In the genomic region with DNA sequence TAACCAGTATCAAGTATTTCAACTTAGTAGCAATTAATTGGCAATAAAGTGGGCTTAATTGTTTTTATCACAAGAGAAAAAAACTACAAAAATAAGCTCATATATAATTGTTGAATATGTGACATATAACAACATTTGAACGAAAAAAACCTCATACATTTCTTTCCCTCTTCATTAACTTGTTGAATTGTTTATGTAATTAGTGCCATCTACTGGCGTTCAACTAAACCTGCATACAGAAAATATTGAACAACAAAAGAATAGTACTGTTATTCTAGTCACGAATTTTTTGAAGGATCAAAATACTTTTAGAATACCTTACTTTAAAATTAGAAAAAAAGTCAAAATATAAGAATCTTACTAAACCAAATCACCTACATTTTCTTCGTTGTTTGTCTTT, we compare ENCODE assay signal across 8 cellular contexts.
DNase-seq lines count a peak whose midpoint lies in the region; ATAC-seq, FAIRE-seq and TF ChIP-seq lines count a peak whose summit lies in the region.

No MANE protein-coding gene starts in this region.

- peak; percentile 48 to 57; a peak in 4 of 5 replicates for TF ChIP-seq RAD21 in A549 (conservative IDR thresholded peaks at IDR 0.05 in 1 of 2, IDR thresholded peaks at IDR 0.05 in 1 of 2)

- no peak overlapping the region for H3K4me2 ChIP-seq in A549

- under 1% methylated on average over 4 of the region's 4 CpGs for WGBS in A549 (ENCODE audit: missing lambda C conversion rate)
- 17% methylated on average over 2 of the region's 4 CpGs; no CpG with 5 or more reads in 1 of the 2 experiments for WGBS in endodermal cell (ENCODE audit: insufficient coverage in 1 of 2, insufficient read length in 1 of 2), 2 experiments
- WGBS in psoas muscle, 3 donors, result 11 to 25% (median 14%) methylated on average over 4 of the region's 4 CpGs

- H3K36me3 ChIP-seq in endodermal cell (ENCODE audit: control insufficient read depth, insufficient read depth, low read length), result no peaks in the 10 kb centered on the region
- no peaks in the 10 kb centered on the region for H3K36me3 ChIP-seq in psoas muscle (ENCODE audit: insufficient read depth in 1 of 2, low read depth in 1 of 2)

- intact Hi-C loops in psoas muscle (cut with DNase I), result loop anchor here (5.0 to 10.0 kb wide), 4 partner anchors 394 to 624 kb away; no protein-coding TSS in a partner anchor

- no peak overlapping the region for H3K4me3 Mint-ChIP-seq in endodermal cell
- H3K4me3 Mint-ChIP-seq in stimulated activated memory B cell treated with anti-CD40 and anti-IgM and Interleukin-4, amounts not matched to agents 10 μg/mL and 1 μg/mL and 100 μg/mL, for 72 hours, result no peak overlapping the region

- no peak for TF ChIP-seq POLR2A in A549 (IDR thresholded peaks at IDR 0.05; ENCODE audit: low read length)

- no peaks in the 10 kb centered on the region for H3K4me1 Mint-ChIP-seq in endodermal cell
- no peaks in the 10 kb centered on the region for H3K4me1 Mint-ChIP-seq in stimulated activated memory B cell treated with anti-CD40 and anti-IgM and Interleukin-4, amounts not matched to agents 10 μg/mL and 1 μg/mL and 100 μg/mL, for 72 hours

- TF ChIP-seq EP300 in A549 (IDR thresholded peaks at IDR 0.05), result no peak

- peaks cover 26% of the 10 kb centered on the region for H3K9me3 Mint-ChIP-seq in endodermal cell
- no peaks in the 10 kb centered on the region for H3K9me3 Mint-ChIP-seq in stimulated activated memory B cell treated with anti-CD40 and anti-IgM and Interleukin-4, amounts not matched to agents 10 μg/mL and 1 μg/mL and 100 μg/mL, for 72 hours

- DNase-seq in A549 (ENCODE audit: low read depth in 1 of 2, low spot score in 1 of 2), result peak in 1 of 2 experiments; percentile 2
- peak; percentile 25 for DNase-seq in NCI-H82 (lab: John Stamatoyannopoulos, UW)
- no peak for DNase-seq in endodermal cell
- DNase-seq in psoas muscle, result no peak
- no peak for DNase-seq in T-helper 1 cell
- no peak for DNase-seq in stimulated activated naive CD4-positive, alpha-beta T cell treated with Interleukin-2 at 50 U/mL for 16 hours (lab: John Stamatoyannopoulos, UW)

- H3K4me1 ChIP-seq in A549, result no peaks in the 10 kb centered on the region
- no peaks in the 10 kb centered on the region for H3K4me1 ChIP-seq in endodermal cell (ENCODE audit: control insufficient read depth, insufficient read depth, low read length)
- H3K4me1 ChIP-seq in psoas muscle, result no peaks in the 10 kb centered on the region

- peak; percentile 46 for TF ChIP-seq CTCF in A549 (IDR thresholded peaks at IDR 0.05)
- peak; percentile 82 for TF ChIP-seq CTCF in endodermal cell (conservative IDR thresholded peaks at IDR 0.05)
- TF ChIP-seq CTCF in psoas muscle (IDR thresholded peaks at IDR 0.05), result peak; percentile 58

- no peak overlapping the region for H3K27ac ChIP-seq in A549
- H3K27ac ChIP-seq in endodermal cell (ENCODE audit: low read depth, low read length), result no peak overlapping the region
- no peak overlapping the region for H3K27ac ChIP-seq in psoas muscle

- peak; percentile 97 for FAIRE-seq in A549 (lab: Jason Lieb, UNC)

- POLR2A ChIA-PET in A549 (lab: Yijun Ruan, JAX), result no interaction called here

- CTCF ChIA-PET in A549 (lab: Yijun Ruan, JAX), result interaction anchor here (0.7 to 3.2 kb wide), 7 partner anchors 11 to 622 kb away, joined by 3 to 29 read pairs (median 3); no protein-coding TSS in a partner anchor

- no peak overlapping the region for H3K9ac ChIP-seq in endodermal cell (ENCODE audit: extremely low read depth, low read length, poor library complexity, severe bottlenecking)

- ATAC-seq in A549, result no peak
- peak; percentile 68 for ATAC-seq in GM18867 (IDR thresholded peaks at IDR 0.05; ENCODE audit: unreplicated experiment)
- no peak for ATAC-seq in psoas muscle
- ATAC-seq in stimulated activated memory B cell treated with anti-CD40 and anti-IgM and Interleukin-4, amounts not matched to agents 10 μg/mL and 1 μg/mL and 100 μg/mL, for 72 hours, result no peak

- no peaks in the 10 kb centered on the region for H3K9me3 ChIP-seq in A549
- H3K9me3 ChIP-seq in endodermal cell (ENCODE audit: control insufficient read depth, low read length), result no peaks in the 10 kb centered on the region
- H3K9me3 ChIP-seq in psoas muscle, result no peaks in the 10 kb centered on the region

- H3K27ac Mint-ChIP-seq in endodermal cell, result no peak overlapping the region
- H3K27ac Mint-ChIP-seq in stimulated activated memory B cell treated with anti-CD40 and anti-IgM and Interleukin-4, amounts not matched to agents 10 μg/mL and 1 μg/mL and 100 μg/mL, for 72 hours, result no peak overlapping the region

- H3K27me3 ChIP-seq in endodermal cell (ENCODE audit: control insufficient read depth, insufficient read depth, low read length, poor library complexity, severe bottlenecking) (no peaks in the 10 kb centered on the region), psoas muscle (ENCODE audit: insufficient read depth in 3 of 3, low read length in 2 of 3) (no peaks in the 10 kb centered on the region)

- no peaks in the 10 kb centered on the region for H3K27me3 Mint-ChIP-seq in endodermal cell (ENCODE audit: insufficient read depth)
- no peaks in the 10 kb centered on the region for H3K27me3 Mint-ChIP-seq in stimulated activated memory B cell treated with anti-CD40 and anti-IgM and Interleukin-4, amounts not matched to agents 10 μg/mL and 1 μg/mL and 100 μg/mL, for 72 hours

- H3K4me3 ChIP-seq in A549, result no peak overlapping the region
- H3K4me3 ChIP-seq in endodermal cell (ENCODE audit: low read length), result no peak overlapping the region
- H3K4me3 ChIP-seq in psoas muscle, result no peak overlapping the region

- no peaks in the 10 kb centered on the region for H3K36me3 Mint-ChIP-seq in endodermal cell (ENCODE audit: low read depth)
- H3K36me3 Mint-ChIP-seq in stimulated activated memory B cell treated with anti-CD40 and anti-IgM and Interleukin-4, amounts not matched to agents 10 μg/mL and 1 μg/mL and 100 μg/mL, for 72 hours, result no peaks in the 10 kb centered on the region

TF ChIP-seq in A549, 52 proteins besides CTCF, POLR2A, EP300 and RAD21:
- peak; percentile 33; the same call in 1 of the 3 replicates for TF ChIP-seq SMC3 (IDR thresholded peaks at IDR 0.05)
- no peak for TF ChIP-seq ZNF302 (CRISPR knock-in tag; IDR thresholded peaks at IDR 0.05)
